In genomic region chr5:60672693-60673264, GRCh38 we compare ENCODE assay signal across 28 cellular contexts. TPM values are rescaled to one million over a fixed set of nuclear protein-coding genes. Genes with fewer than 3 reads are reported as not detected.
DNase-seq lines count a peak whose midpoint lies in the region; ATAC-seq and TF ChIP-seq lines count a peak whose summit lies in the region.
"Had no signal": no experiment of that assay in that cellular context is flagged by ENCODE, and none has a peak within 500 bp of the region (broad histone marks: within the 10 kb centered on the region; RNA-seq: fewer than 3 reads in every experiment).

No MANE protein-coding gene starts in this region.

- DNase-seq in GM23338 (ENCODE audit: low spot score) (no peak), WTC11 (ENCODE audit: low spot score) (no peak), left colon (peak; percentile 56 to 77), progenitor cell of endocrine pancreas (ENCODE audit: low spot score, unreplicated experiment) (no peak)
- DNase-seq in activated T-helper 1 cell treated with anti-CD3 and anti-CD28 coated beads, Interleukin-12 subunit alpha, Interleukin-12 subunit beta, Interleukin-2, Interleukin-4 antibody, amounts not matched to agents 30 ng/mL and 10 ng/mL and 1 ng/mL, durations not matched to agents 14 hours and 24 hours and 36 hours (ENCODE audit: low spot score) = no peak
- no peak for DNase-seq in activated CD8-positive, alpha-beta memory T cell treated with anti-CD3 and anti-CD28 coated beads for 24 hours
- DNase-seq: activated CD4-positive, alpha-beta T cell treated with anti-CD3 and anti-CD28 coated beads, Interleukin-2, amount 50 U/mL, for 1 hour; CD8-positive, alpha-beta T cell; dorsolateral prefrontal cortex; foreskin keratinocyte; GF-D8; left lung; natural killer cell; NCI-H2081; NCI-H226; NCI-H748 treated with DMSO at 0.1 percent for 48 hours; RPMI8226; sigmoid colon; upper lobe of left lung had no signal

- H3K4me3 Mint-ChIP-seq in GM23338 (no peak overlapping the region), WTC11 (no peak overlapping the region), progenitor cell of endocrine pancreas (ENCODE audit: low read depth) (peak overlapping the region; percentile 1)
- H3K4me3 Mint-ChIP-seq in activated T-helper 1 cell treated with anti-CD3 and anti-CD28 coated beads, Interleukin-12 subunit alpha, Interleukin-12 subunit beta, Interleukin-2, Interleukin-4 antibody, amounts not matched to agents 30 ng/mL and 10 ng/mL and 1 ng/mL, durations not matched to agents 14 hours and 24 hours and 36 hours = no peak overlapping the region
- H3K4me3 Mint-ChIP-seq: activated naive CD8-positive, alpha-beta T cell; CD8-positive, alpha-beta T cell; central memory CD8-positive, alpha-beta T cell; natural killer cell; T-helper 2 cell treated with Interferon-gamma antibody and Interleukin-4, amounts not matched to agents 5 μg/mL and 100 μg/mL, for 36 hours had no signal

- no peaks in the 10 kb centered on the region for H3F3A ChIP-seq in GM23338 (replicated peaks; ENCODE audit: low read depth)

- no peaks in the 10 kb centered on the region for H3K27me3 ChIP-seq in GM23338 (ENCODE audit: insufficient read depth)
- H3K27me3 ChIP-seq: ascending aorta, dorsolateral prefrontal cortex, foreskin keratinocyte, left lung, sigmoid colon, upper lobe of left lung had no signal

- POLR2A ChIA-PET in WTC11 (lab: Charles Lee) = no interaction called here

- H3K9me3 Mint-ChIP-seq in GM23338 (no peaks in the 10 kb centered on the region), WTC11 (no peaks in the 10 kb centered on the region), progenitor cell of endocrine pancreas (ENCODE audit: low read depth) (peaks cover 3% of the 10 kb centered on the region)
- no peaks in the 10 kb centered on the region for H3K9me3 Mint-ChIP-seq in activated T-helper 1 cell treated with anti-CD3 and anti-CD28 coated beads, Interleukin-12 subunit alpha, Interleukin-12 subunit beta, Interleukin-2, Interleukin-4 antibody, amounts not matched to agents 30 ng/mL and 10 ng/mL and 1 ng/mL, durations not matched to agents 14 hours and 24 hours and 36 hours
- H3K9me3 Mint-ChIP-seq: CD8-positive, alpha-beta T cell; central memory CD8-positive, alpha-beta T cell; natural killer cell; T-helper 2 cell treated with Interferon-gamma antibody and Interleukin-4, amounts not matched to agents 5 μg/mL and 100 μg/mL, for 36 hours had no signal

- H3K79me2 ChIP-seq in GM23338 (replicated peaks; ENCODE audit: insufficient read depth) = peaks cover 85% of the 10 kb centered on the region
- H3K79me2 ChIP-seq: parathyroid adenoma had no signal

- no peaks in the 10 kb centered on the region; the same call in 1 of the 2 replicates for H3K4me1 ChIP-seq in GM23338 (ENCODE audit: insufficient read depth)
- H3K4me1 ChIP-seq: foreskin keratinocyte, left lung, parathyroid adenoma, sigmoid colon had no signal

- ATAC-seq in GM23338 (no peak), WTC11 (no peak), left colon (peak; percentile 87), GM21526 (IDR thresholded peaks at IDR 0.05; ENCODE audit: low FRiP score, unreplicated experiment) (no peak), GM18517 (IDR thresholded peaks at IDR 0.05; ENCODE audit: unreplicated experiment) (no peak)
- ATAC-seq: A549; CD8-positive, alpha-beta T cell; foreskin keratinocyte; left lung; natural killer cell; SK-N-SH treated with all-trans-retinoic acid at 6 μM for 48 hours had no signal

- H4K20me1 ChIP-seq in GM23338 (replicated peaks; ENCODE audit: insufficient read depth) = peaks cover 21% of the 10 kb centered on the region

- CTCF ChIA-PET in WTC11 (lab: Charles Lee) = interaction anchor here (0.6 to 1.4 kb wide), 2 partner anchors 15 to 197 kb away, joined by 3 to 5 read pairs; no protein-coding TSS in a partner anchor

- peaks cover 16% of the 10 kb centered on the region for H3K4me1 Mint-ChIP-seq in GM23338
- H3K4me1 Mint-ChIP-seq in WTC11 = peaks cover 21% of the 10 kb centered on the region
- H3K4me1 Mint-ChIP-seq in progenitor cell of endocrine pancreas (ENCODE audit: low read depth) = peaks cover 66% of the 10 kb centered on the region
- peaks cover 14% of the 10 kb centered on the region for H3K4me1 Mint-ChIP-seq in activated T-helper 1 cell treated with anti-CD3 and anti-CD28 coated beads, Interleukin-12 subunit alpha, Interleukin-12 subunit beta, Interleukin-2, Interleukin-4 antibody, amounts not matched to agents 30 ng/mL and 10 ng/mL and 1 ng/mL, durations not matched to agents 14 hours and 24 hours and 36 hours (ENCODE audit: low read depth)
- H3K4me1 Mint-ChIP-seq: central memory CD8-positive, alpha-beta T cell had no signal

- H3K36me3 ChIP-seq in GM23338 (ENCODE audit: insufficient read depth) = no peaks in the 10 kb centered on the region
- H3K36me3 ChIP-seq: ascending aorta, left lung, sigmoid colon, upper lobe of left lung had no signal

- H3K27ac Mint-ChIP-seq in GM23338 (peak overlapping the region; percentile 58; the same call in 1 of the 2 replicates), WTC11 (peak overlapping the region; percentile 77), progenitor cell of endocrine pancreas (peak overlapping the region; percentile 91)
- no peak overlapping the region for H3K27ac Mint-ChIP-seq in activated T-helper 1 cell treated with anti-CD3 and anti-CD28 coated beads, Interleukin-12 subunit alpha, Interleukin-12 subunit beta, Interleukin-2, Interleukin-4 antibody, amounts not matched to agents 30 ng/mL and 10 ng/mL and 1 ng/mL, durations not matched to agents 14 hours and 24 hours and 36 hours
- H3K27ac Mint-ChIP-seq: activated naive CD8-positive, alpha-beta T cell; CD8-positive, alpha-beta T cell; natural killer cell; T-helper 2 cell treated with Interferon-gamma antibody and Interleukin-4, amounts not matched to agents 5 μg/mL and 100 μg/mL, for 36 hours had no signal

- no peak overlapping the region for H2AFZ ChIP-seq in GM23338
- H2AFZ ChIP-seq: parathyroid adenoma had no signal

- H3K27ac ChIP-seq in GM23338 (ENCODE audit: low read depth) = no peak overlapping the region
- H3K27ac ChIP-seq: A549, ascending aorta, dorsolateral prefrontal cortex, foreskin keratinocyte, left lung, parathyroid adenoma, sigmoid colon, upper lobe of left lung had no signal

- TF ChIP-seq CTCF in GM23338 (conservative IDR thresholded peaks at IDR 0.05; ENCODE audit: low read depth in 2 of 2) (no peak), WTC11 (IDR thresholded peaks at IDR 0.05) (no peak), progenitor cell of endocrine pancreas (IDR thresholded peaks at IDR 0.05; ENCODE audit: unreplicated experiment) (no peak)

- H3K27me3 Mint-ChIP-seq in GM23338 (ENCODE audit: insufficient read depth, low read depth, poor library complexity) = peaks cover 9% of the 10 kb centered on the region
- H3K27me3 Mint-ChIP-seq in WTC11 (ENCODE audit: low read depth) = no peaks in the 10 kb centered on the region
- H3K27me3 Mint-ChIP-seq in progenitor cell of endocrine pancreas = no peaks in the 10 kb centered on the region
- H3K27me3 Mint-ChIP-seq in activated T-helper 1 cell treated with anti-CD3 and anti-CD28 coated beads, Interleukin-12 subunit alpha, Interleukin-12 subunit beta, Interleukin-2, Interleukin-4 antibody, amounts not matched to agents 30 ng/mL and 10 ng/mL and 1 ng/mL, durations not matched to agents 14 hours and 24 hours and 36 hours (ENCODE audit: insufficient read depth) = no peaks in the 10 kb centered on the region
- H3K27me3 Mint-ChIP-seq: activated naive CD8-positive, alpha-beta T cell; central memory CD8-positive, alpha-beta T cell had no signal

- H3K9me2 ChIP-seq in GM23338 (ENCODE audit: insufficient read depth) = no peaks in the 10 kb centered on the region

- no peak overlapping the region for H3K4me3 ChIP-seq in GM23338
- H3K4me3 ChIP-seq: A549, ascending aorta, dorsolateral prefrontal cortex, left lung, sigmoid colon, upper lobe of left lung had no signal

- H3K36me3 Mint-ChIP-seq in GM23338 (ENCODE audit: low read depth) (no peaks in the 10 kb centered on the region), WTC11 (no peaks in the 10 kb centered on the region), progenitor cell of endocrine pancreas (ENCODE audit: insufficient read depth) (no peaks in the 10 kb centered on the region)
- no peaks in the 10 kb centered on the region for H3K36me3 Mint-ChIP-seq in activated T-helper 1 cell treated with anti-CD3 and anti-CD28 coated beads, Interleukin-12 subunit alpha, Interleukin-12 subunit beta, Interleukin-2, Interleukin-4 antibody, amounts not matched to agents 30 ng/mL and 10 ng/mL and 1 ng/mL, durations not matched to agents 14 hours and 24 hours and 36 hours (ENCODE audit: low read depth)
- H3K36me3 Mint-ChIP-seq: activated naive CD8-positive, alpha-beta T cell; CD8-positive, alpha-beta T cell; natural killer cell had no signal

- intact Hi-C loops in left colon (cut with DNase I, micrococcal nuclease) = loop anchor here in 1 of 2 donors (10.0 kb wide), 1 partner anchor 1262 kb away; no protein-coding TSS in a partner anchor
- intact Hi-C loops in activated T-helper 1 cell treated with anti-CD3 and anti-CD28 coated beads, Interleukin-12 subunit alpha, Interleukin-12 subunit beta, Interleukin-2, Interleukin-4 antibody, amounts not matched to agents 30 ng/mL and 10 ng/mL and 1 ng/mL, durations not matched to agents 14 hours and 24 hours and 36 hours (cut with micrococcal nuclease) = no loop called here

- H3K4me2 ChIP-seq in GM23338 = no peak overlapping the region
- H3K4me2 ChIP-seq: A549 had no signal

TF ChIP-seq in GM23338, 12 proteins besides CTCF, POLR2A, EP300 and RAD21 (continues in another document):
- no peak for TF ChIP-seq EZH2 (IDR thresholded peaks at IDR 0.05; ENCODE audit: low read depth, unreplicated experiment)

TF ChIP-seq in WTC11, 78 proteins besides CTCF, POLR2A, EP300 and RAD21:
- peak; percentile 75 for TF ChIP-seq GABPB1 (CRISPR knock-in tag; IDR thresholded peaks at IDR 0.05)
- TF ChIP-seq MXD4 (CRISPR knock-in tag; IDR thresholded peaks at IDR 0.05; ENCODE audit: borderline replicate concordance) = no peak

RNA-seq across cellular contexts. Expression of gene DEPDC1B, which starts 27.2 kb away (rescaled TPM):
- 67.9 and 75.0 TPM in 2 replicates for total RNA-seq in GM23338 (2014; rRNA removed; shearing (Covaris generic))
- polyA plus RNA-seq in GM23338 (2016; fragmentation: Nextera tagmentation; extraction: Ambion mirVana) = 35.8 and 38.3 TPM in 2 replicates
- total RNA-seq in WTC11 (2021) (47.2 to 55.1 TPM (median 50.5 TPM) in 3 replicates), left colon (1 to 10 TPM; 5.3 to 7.0 TPM), progenitor cell of endocrine pancreas (37.0 and 38.5 TPM in 2 replicates)
- total RNA-seq in activated T-helper 1 cell treated with anti-CD3 and anti-CD28 coated beads, Interleukin-12 subunit alpha, Interleukin-12 subunit beta, Interleukin-2, Interleukin-4 antibody, amounts not matched to agents 30 ng/mL and 10 ng/mL and 1 ng/mL, durations not matched to agents 14 hours and 24 hours and 36 hours = 19.6 and 21.2 TPM in 2 replicates

Comparison
In these comparisons a context has a peak if more than half of its experiments do, and no peak if none do; other contexts are left out.
1. DNase-seq: peak in left colon (2 of 2); none in GM23338 (single experiment), WTC11 (single experiment), progenitor cell of endocrine pancreas (single experiment), activated T-helper 1 cell treated with anti-CD3 and anti-CD28 coated beads, Interleukin-12 subunit alpha, Interleukin-12 subunit beta, Interleukin-2, Interleukin-4 antibody, amounts not matched to agents 30 ng/mL and 10 ng/mL and 1 ng/mL, durations not matched to agents 14 hours and 24 hours and 36 hours (single experiment) and activated CD8-positive, alpha-beta memory T cell treated with anti-CD3 and anti-CD28 coated beads for 24 hours (single experiment).